In the genomic region with DNA sequence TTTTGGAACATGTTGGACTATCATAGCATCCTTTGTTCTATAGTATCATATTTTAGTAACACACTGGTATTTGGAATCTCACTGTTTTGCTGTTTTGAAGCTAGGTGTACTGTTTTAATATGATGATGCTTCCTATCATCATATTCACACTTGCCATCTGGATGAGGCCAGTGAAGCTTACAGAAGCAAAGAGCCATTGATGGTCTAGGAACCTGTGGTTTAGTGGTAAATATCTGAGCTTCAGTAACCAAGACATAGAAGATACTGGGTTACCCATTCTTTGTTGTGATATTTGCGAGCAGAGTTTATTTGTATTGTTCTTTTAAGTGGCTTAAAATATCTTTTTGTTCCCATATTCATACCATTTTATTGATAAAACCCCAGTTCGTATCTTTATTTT, we compare ENCODE assay signal across 36 cellular contexts.
"Had no signal": no experiment of that assay in that cellular context is flagged by ENCODE, and none has a peak within 500 bp of the region (broad histone marks: within the 10 kb centered on the region; RNA-seq: fewer than 3 reads in every experiment).

No MANE protein-coding gene starts in this region.

- H3K36me3 ChIP-seq: MG63 had no signal

- H3K27me3 ChIP-seq: MG63 had no signal

- H3K4me3 ChIP-seq: MG63 had no signal

- DNase-seq: Kasumi-1, MG63, MM.1S, MV-4-11, NCI-H1048, NCI-H1092, NCI-H1092 treated with DMSO at 0.1 percent for 48 hours, NCI-H1105, NCI-H1105 treated with DMSO at 0.1 percent for 48 hours, NCI-H1417, NCI-H1417 treated with DMSO at 0.1 percent for 48 hours, NCI-H1436, NCI-H1436 treated with DMSO at 0.1 percent for 48 hours, NCI-H146, NCI-H1694, NCI-H1694 treated with DMSO at 0.1 percent for 48 hours, NCI-H187, NCI-H187 treated with DMSO at 0.1 percent for 48 hours, NCI-H1930, NCI-H2029, NCI-H2029 treated with DMSO at 0.1 percent for 48 hours, NCI-H2081, NCI-H2081 treated with DMSO at 0.1 percent for 48 hours, NCI-H2107, NCI-H2171, NCI-H2171 treated with DMSO at 0.1 percent for 48 hours, NCI-H2227 treated with DMSO at 0.1 percent for 48 hours, NCI-H226, NCI-H345, NCI-H446, NCI-H446 treated with DMSO at 0.1 percent for 48 hours, NCI-H510A, NCI-H510A treated with DMSO at 0.1 percent for 48 hours, NCI-H524, NCI-H524 treated with DMSO at 0.1 percent for 48 hours, NCI-H526 had no signal

- H3K9me3 ChIP-seq: MG63 had no signal
